In genomic region chr9:129405089-129405830, GRCh38 we compare ENCODE assay signal across 19 cellular contexts.
DNase-seq lines count a peak whose midpoint lies in the region; ATAC-seq, FAIRE-seq and TF ChIP-seq lines count a peak whose summit lies in the region.
"Had no signal": no experiment of that assay in that cellular context is flagged by ENCODE, and none has a peak within 500 bp of the region (broad histone marks: within the 10 kb centered on the region; RNA-seq: fewer than 3 reads in every experiment).

No MANE protein-coding gene starts in this region.

- peak overlapping the region; percentile 88 for H4K91ac ChIP-seq in H1 (replicated peaks; ENCODE audit: insufficient read length, low read length)
- peak overlapping the region; percentile 27 for H4K91ac ChIP-seq in neuronal stem cell (ENCODE audit: low read depth, low read length, poor library complexity)

- H3K23ac ChIP-seq in H1 (ENCODE audit: insufficient read length) = no peak overlapping the region
- no peak overlapping the region for H3K23ac ChIP-seq in neuronal stem cell (ENCODE audit: low read depth, low read length, poor library complexity)

- H4K8ac ChIP-seq in H1 (ENCODE audit: extremely low read depth, insufficient read depth, low read length) (no peak overlapping the region), neuronal stem cell (ENCODE audit: low read depth, low read length) (no peak overlapping the region)

- H2BK20ac ChIP-seq in H1 (ENCODE audit: low read length) = no peak overlapping the region; the same call in 1 of the 2 replicates

- TF ChIP-seq CTCF in H1 (IDR thresholded peaks at IDR 0.05; ENCODE audit: control extremely low read depth in 1 of 3, insufficient read depth in 1 of 3, low read depth in 1 of 3, low read length in 3 of 3) (no peak), natural killer cell (IDR thresholded peaks at IDR 0.05) (no peak)

- H3K23me2 ChIP-seq in H1 (ENCODE audit: low read depth, low read length) = peaks cover 7% of the 10 kb centered on the region; the same call in 1 of the 2 replicates

- H3K9ac ChIP-seq in H1 (replicated peaks in 1 of 4; ENCODE audit: extremely low read depth in 1 of 4, low read depth in 3 of 4, low read length in 3 of 4) (no peak overlapping the region; a peak in 1 of 7 replicates), neuronal stem cell (ENCODE audit: low read depth, low read length, poor library complexity) (no peak overlapping the region)

- H3K4me2 ChIP-seq in H1 (ENCODE audit: insufficient read depth in 1 of 2, low read depth in 2 of 2, low read length in 2 of 2) (peak overlapping the region in 1 of 2 experiments; percentile 12; a peak in 1 of 4 replicates), neuronal stem cell (ENCODE audit: insufficient read depth, low read length, poor library complexity, severe bottlenecking) (no peak overlapping the region)

- H2BK15ac ChIP-seq in H1 (ENCODE audit: low read length) (0 out of 2 replicates have a peak overlapping the region, but pooled peaks have one; percentile 19), neuronal stem cell (ENCODE audit: low read length) (peak overlapping the region; percentile 29)

- no peak overlapping the region for H2BK120ac ChIP-seq in H1 (replicated peaks; ENCODE audit: low read depth, low read length)
- peak overlapping the region; percentile 17 for H2BK120ac ChIP-seq in neuronal stem cell (ENCODE audit: low read depth, low read length)

- H3K18ac ChIP-seq in H1 (ENCODE audit: extremely low read depth, low read length) (peak overlapping the region; percentile 25; the same call in 1 of the 2 replicates), neuronal stem cell (ENCODE audit: low read length) (peak overlapping the region; percentile 80)

- TF ChIP-seq POLR2A in H1 (IDR thresholded peaks at IDR 0.05; ENCODE audit: control extremely low read depth in 1 of 2, low read depth in 2 of 2, low read length in 2 of 2) = no peak

- H3K27ac Mint-ChIP-seq in activated T-helper 2 cell treated with anti-CD3 and anti-CD28 coated beads, Interferon-gamma antibody, Interleukin-2, Interleukin-4, amounts not matched to agents 10 μg/mL and 5 μg/mL and 100 μg/mL, durations not matched to agents 14 hours and 24 hours and 36 hours = no peak overlapping the region
- H3K27ac Mint-ChIP-seq in natural killer cell = no peak overlapping the region
- H3K27ac Mint-ChIP-seq: memory B cell, WTC11 had no signal

- no peaks in the 10 kb centered on the region for H3K36me3 ChIP-seq in H1 (ENCODE audit: control insufficient read depth in 2 of 4, insufficient read depth in 4 of 4, low read length in 3 of 4)
- peaks cover 0 to 2% of the 10 kb centered on the region in 2 donors for H3K36me3 ChIP-seq in neuronal stem cell (replicated peaks in 1 of 2; ENCODE audit: control insufficient read depth in 2 of 2, insufficient read depth in 2 of 2, low read length in 2 of 2)
- H3K36me3 ChIP-seq: right lobe of liver had no signal

- H3K36me3 Mint-ChIP-seq in activated T-helper 2 cell treated with anti-CD3 and anti-CD28 coated beads, Interferon-gamma antibody, Interleukin-2, Interleukin-4, amounts not matched to agents 10 μg/mL and 5 μg/mL and 100 μg/mL, durations not matched to agents 14 hours and 24 hours and 36 hours (ENCODE audit: low read depth) = peaks cover 3% of the 10 kb centered on the region
- no peaks in the 10 kb centered on the region for H3K36me3 Mint-ChIP-seq in natural killer cell
- H3K36me3 Mint-ChIP-seq: T-cell had no signal

- peaks cover 6% of the 10 kb centered on the region for H3K27me3 Mint-ChIP-seq in activated T-helper 2 cell treated with anti-CD3 and anti-CD28 coated beads, Interferon-gamma antibody, Interleukin-2, Interleukin-4, amounts not matched to agents 10 μg/mL and 5 μg/mL and 100 μg/mL, durations not matched to agents 14 hours and 24 hours and 36 hours (ENCODE audit: low read depth)
- peaks cover 0 to 12% of the 10 kb centered on the region in 2 donors for H3K27me3 Mint-ChIP-seq in natural killer cell (ENCODE audit: low read depth in 2 of 2)
- H3K27me3 Mint-ChIP-seq: T-cell had no signal

- TF ChIP-seq EP300 in Ishikawa (IDR thresholded peaks at IDR 0.05; ENCODE audit: borderline replicate concordance) (no peak), H1 (IDR thresholded peaks at IDR 0.05; ENCODE audit: borderline replicate concordance in 1 of 2, low read depth in 2 of 2, low read length in 2 of 2) (no peak)

- H3K14ac ChIP-seq in H1 (ENCODE audit: insufficient read length) = no peak overlapping the region
- no peak overlapping the region for H3K14ac ChIP-seq in neuronal stem cell (ENCODE audit: low read length)

- H4K5ac ChIP-seq in H1 (ENCODE audit: insufficient read length, low read depth, low read length) = no peak overlapping the region

- no peak overlapping the region for H3K4me3 ChIP-seq in H1 (ENCODE audit: extremely low read depth in 1 of 4, insufficient read depth in 2 of 4, low read depth in 3 of 4, low read length in 4 of 4)
- no peak overlapping the region for H3K4me3 ChIP-seq in neuronal stem cell (ENCODE audit: low read length in 2 of 2)
- H3K4me3 ChIP-seq: right lobe of liver had no signal

- H3K4ac ChIP-seq in H1 (replicated peaks; ENCODE audit: insufficient read length, low read depth, low read length) (no peak overlapping the region), neuronal stem cell (ENCODE audit: low read length) (no peak overlapping the region)

- H2AK5ac ChIP-seq in H1 (ENCODE audit: low read depth, low read length) = no peak overlapping the region
- peak overlapping the region; percentile 5 for H2AK5ac ChIP-seq in neuronal stem cell (ENCODE audit: low read depth, low read length)

- no peak overlapping the region for H3K4me3 Mint-ChIP-seq in activated T-helper 2 cell treated with anti-CD3 and anti-CD28 coated beads, Interferon-gamma antibody, Interleukin-2, Interleukin-4, amounts not matched to agents 10 μg/mL and 5 μg/mL and 100 μg/mL, durations not matched to agents 14 hours and 24 hours and 36 hours (ENCODE audit: low read depth)
- no peak overlapping the region for H3K4me3 Mint-ChIP-seq in natural killer cell
- H3K4me3 Mint-ChIP-seq: T-cell, WTC11 had no signal

- no peak overlapping the region for H3K56ac ChIP-seq in H1 (replicated peaks; ENCODE audit: insufficient read length, low read depth, low read length)

- H3K4me1 ChIP-seq in H1 (replicated peaks in 1 of 4; ENCODE audit: control insufficient read depth in 3 of 4, insufficient read depth in 4 of 4, low read length in 3 of 4) (peaks cover 5 to 44% (median 20%) of the 10 kb centered on the region in 4 experiments), neuronal stem cell (ENCODE audit: control insufficient read depth in 2 of 2, insufficient read depth in 1 of 2, low read depth in 1 of 2, low read length in 2 of 2) (peaks cover 38 to 59% of the 10 kb centered on the region in 2 donors)
- H3K4me1 ChIP-seq: right lobe of liver had no signal

- H2BK5ac ChIP-seq in H1 (ENCODE audit: low read depth, low read length) (no peak overlapping the region), neuronal stem cell (ENCODE audit: low read length) (no peak overlapping the region)

- no peak for FAIRE-seq in H1 (lab: Jason Lieb, UNC)
- FAIRE-seq: GM18507, RCC 7860 had no signal

- WGBS in H1 (ENCODE audit: extremely low coverage in 1 of 2, insufficient coverage in 1 of 2, insufficient read length in 1 of 2, insufficient replicate concordance in 2 of 2, low coverage in 1 of 2, low lambda C conversion rate in 2 of 2, missing lambda C conversion rate in 1 of 2), 2 experiments = 81% methylated on average over 14 of the region's 14 CpGs; no CpG with 5 or more reads in 1 of the 2 experiments
- no CpG with 5 or more reads among the region's 14 CpGs for WGBS in neuronal stem cell (ENCODE audit: extremely low coverage in 2 of 2, insufficient read length in 2 of 2, insufficient replicate concordance in 1 of 2), 2 donors

- no peaks in the 10 kb centered on the region for H3K4me1 Mint-ChIP-seq in activated T-helper 2 cell treated with anti-CD3 and anti-CD28 coated beads, Interferon-gamma antibody, Interleukin-2, Interleukin-4, amounts not matched to agents 10 μg/mL and 5 μg/mL and 100 μg/mL, durations not matched to agents 14 hours and 24 hours and 36 hours (ENCODE audit: low read depth)
- H3K4me1 Mint-ChIP-seq in natural killer cell = peaks cover under 1 to 24% of the 10 kb centered on the region in 2 donors

- no peak overlapping the region for H3K27ac ChIP-seq in H1 (ENCODE audit: low read depth, low read length)
- H3K27ac ChIP-seq in neuronal stem cell (replicated peaks; ENCODE audit: low read length) = no peak overlapping the region
- H3K27ac ChIP-seq: right lobe of liver had no signal

- H2BK12ac ChIP-seq in H1 (ENCODE audit: low read depth, low read length) (peak overlapping the region; percentile 62; the same call in 1 of the 2 replicates), neuronal stem cell (ENCODE audit: low read length) (peak overlapping the region; percentile 30)

- peaks cover 0 to 2% of the 10 kb centered on the region in 2 experiments for H4K20me1 ChIP-seq in H1 (replicated peaks in 1 of 2; ENCODE audit: control insufficient read depth in 1 of 2, insufficient read depth in 2 of 2, low read length in 2 of 2)

- TF ChIP-seq RAD21 in Ishikawa (IDR thresholded peaks at IDR 0.05; ENCODE audit: low read depth) = no peak
- TF ChIP-seq RAD21 in H1 (IDR thresholded peaks at IDR 0.05 in 1 of 2, conservative IDR thresholded peaks at IDR 0.05 in 1 of 2; ENCODE audit: low read depth in 2 of 2, low read length in 2 of 2) = no peak

- intact Hi-C loops in activated T-helper 2 cell treated with anti-CD3 and anti-CD28 coated beads, Interferon-gamma antibody, Interleukin-2, Interleukin-4, amounts not matched to agents 10 μg/mL and 5 μg/mL and 100 μg/mL, durations not matched to agents 14 hours and 24 hours and 36 hours (cut with micrococcal nuclease) = no loop called here
- intact Hi-C loops in natural killer cell (cut with micrococcal nuclease) = no loop called here

- CTCF ChIA-PET in H1 (lab: Charles Lee; ENCODE audit: partially characterized antibody) = interaction anchor here (1.1 to 1.5 kb wide), 3 partner anchors 55 to 233 kb away, joined by 3 to 6 read pairs (median 4); no protein-coding TSS in a partner anchor

- H3K9me3 Mint-ChIP-seq in activated T-helper 2 cell treated with anti-CD3 and anti-CD28 coated beads, Interferon-gamma antibody, Interleukin-2, Interleukin-4, amounts not matched to agents 10 μg/mL and 5 μg/mL and 100 μg/mL, durations not matched to agents 14 hours and 24 hours and 36 hours = peaks cover 6% of the 10 kb centered on the region
- H3K9me3 Mint-ChIP-seq in natural killer cell = peaks cover 3% of the 10 kb centered on the region in 2 donors

- H3K79me1 ChIP-seq in H1 (ENCODE audit: low read depth, low read length) (no peaks in the 10 kb centered on the region), neuronal stem cell (ENCODE audit: low read depth, low read length) (no peaks in the 10 kb centered on the region)

- no peaks in the 10 kb centered on the region for H3K79me2 ChIP-seq in H1 (ENCODE audit: control insufficient read depth in 1 of 2, insufficient read depth in 2 of 2, low read length in 2 of 2)

- H3K27me3 ChIP-seq in H1 (replicated peaks in 1 of 4; ENCODE audit: control insufficient read depth in 3 of 4, extremely low read depth in 1 of 4, insufficient read depth in 3 of 4, low read length in 3 of 4) = no peaks in the 10 kb centered on the region; a peak in 1 of 7 replicates
- no peaks in the 10 kb centered on the region for H3K27me3 ChIP-seq in neuronal stem cell (ENCODE audit: control insufficient read depth in 3 of 3, insufficient read depth in 3 of 3, low read depth in 1 of 3, low read length in 3 of 3)
- H3K27me3 ChIP-seq: right lobe of liver had no signal

- POLR2A ChIA-PET in H1 (lab: Charles Lee; ENCODE audit: partially characterized antibody) = interaction anchor here (0.6 to 1.3 kb wide), 3 partner anchors 50 to 266 kb away, joined by 3 read pairs; no protein-coding TSS in a partner anchor

- H3K9me3 ChIP-seq in H1 (ENCODE audit: insufficient read depth in 2 of 2, low read depth in 1 of 2, low read length in 1 of 2) (peaks cover 0 to 2% of the 10 kb centered on the region in 2 experiments; a peak in 2 of 4 replicates), neuronal stem cell (replicated peaks in 1 of 2; ENCODE audit: control insufficient read depth in 2 of 2, insufficient read depth in 1 of 2, low read depth in 1 of 2, low read length in 2 of 2) (peaks cover 2 to 5% of the 10 kb centered on the region in 2 donors)
- H3K9me3 ChIP-seq: right lobe of liver had no signal

- H2AFZ ChIP-seq in H1 (ENCODE audit: low read length) (no peak overlapping the region), neuronal stem cell (ENCODE audit: low read length) (no peak overlapping the region)

- no peak for ATAC-seq in natural killer cell
- ATAC-seq: right lobe of liver, T-cell, WTC11 had no signal

- DNase-seq in AG08396 (ENCODE audit: low spot score) = peak; percentile 45
- no peak for DNase-seq in H1 (ENCODE audit: low read depth in 1 of 2, low spot score in 2 of 2)
- no peak for DNase-seq in neuronal stem cell (ENCODE audit: low spot score)
- no peak for DNase-seq in SIG-M5 treated with dmso at 0.1 percent for 504 hours (lab: John Stamatoyannopoulos, UW; ENCODE audit: unreplicated experiment)
- DNase-seq in SHP77 (lab: John Stamatoyannopoulos, UW) = no peak
- DNase-seq in activated T-helper 2 cell treated with anti-CD3 and anti-CD28 coated beads, Interferon-gamma antibody, Interleukin-2, Interleukin-4, amounts not matched to agents 10 μg/mL and 5 μg/mL and 100 μg/mL, durations not matched to agents 14 hours and 24 hours and 36 hours (ENCODE audit: low spot score) = no peak
- DNase-seq in natural killer cell = no peak
- DNase-seq: AML-193; DMS 273 treated with DMSO at 0.1 percent for 48 hours; NCI-H2107; NCI-H748 treated with DMSO at 0.1 percent for 48 hours; stimulated activated CD4-positive, alpha-beta T cell treated with anti-CD3 and anti-CD28 coated beads, Interleukin-2, amount 100 ng/mL, for 24 hours; T-cell had no signal
